8 cellular contexts compared by ENCODE assay signal in genomic region chr2:148874868-148875341, GRCh38. TPM values are rescaled to one million over a fixed set of nuclear protein-coding genes. Genes with fewer than 3 reads are reported as not detected.
A peak's percentile ranks its signal among the peaks of the same experiment; 100 is the strongest.
DNase-seq lines count a peak whose midpoint lies in the region; ATAC-seq, FAIRE-seq and TF ChIP-seq lines count a peak whose summit lies in the region.

KIF5C (plus strand) TSS chr2:148875227; CDS start chr2:148875618, 391 bp downstream.

- ATAC-seq in GM19328 (IDR thresholded peaks at IDR 0.05; ENCODE audit: unreplicated experiment) (peak; percentile 92), HG03457 (IDR thresholded peaks at IDR 0.05; ENCODE audit: unreplicated experiment) (peak; percentile 85)

- no peaks in the 10 kb centered on the region for H3K4me1 ChIP-seq in endothelial cell of umbilical vein (ENCODE audit: control insufficient read depth, extremely low read depth, insufficient read depth, low read length)

- no peaks in the 10 kb centered on the region for H4K20me1 ChIP-seq in endothelial cell of umbilical vein (replicated peaks; ENCODE audit: control insufficient read depth, extremely low read depth, insufficient read depth, low read length)

- no peak within 1 kb of the TSS for H3K4me3 ChIP-seq in endothelial cell of umbilical vein (replicated peaks in 1 of 3; ENCODE audit: insufficient read depth in 1 of 3, low read depth in 1 of 3, low read length in 3 of 3)

- CTCF ChIA-PET in endothelial cell of umbilical vein (lab: Charles Lee), result interaction anchor here (1.0 kb wide), 1 partner anchor 12 kb away, joined by 3 read pairs; no protein-coding TSS in a partner anchor

- H3K36me3 ChIP-seq in endothelial cell of umbilical vein (ENCODE audit: control insufficient read depth in 2 of 2, extremely low read depth in 1 of 2, insufficient read depth in 2 of 2, low read length in 2 of 2), result no peaks in the 10 kb centered on the region

- H3K4me2 ChIP-seq in endothelial cell of umbilical vein (ENCODE audit: insufficient read depth, low read length), result no peak within 1 kb of the TSS

- peaks cover 27 to 39% of the 10 kb centered on the region in 2 experiments for H3K27me3 ChIP-seq in endothelial cell of umbilical vein (ENCODE audit: control insufficient read depth in 2 of 2, insufficient read depth in 2 of 2, low read length in 2 of 2)

- TF ChIP-seq CTCF in endothelial cell of umbilical vein (IDR thresholded peaks at IDR 0.05; ENCODE audit: extremely low read depth in 1 of 2, insufficient read depth in 1 of 2, low read depth in 1 of 2, low read length in 2 of 2), result no peak

- no TSS peak for BruUV-seq in endothelial cell of umbilical vein (replicated peaks; lab: Mats Ljungman, UMichigan)

- no peak within 1 kb of the TSS for H3K9ac ChIP-seq in endothelial cell of umbilical vein (replicated peaks; ENCODE audit: extremely low read depth, insufficient read depth, low read length)

- no peaks in the 10 kb centered on the region for H3K79me2 ChIP-seq in endothelial cell of umbilical vein (ENCODE audit: control insufficient read depth, insufficient read depth, low read length)

- FAIRE-seq in endothelial cell of umbilical vein (lab: Jason Lieb, UNC), result peak; percentile 56

- H3K9me3 ChIP-seq in endothelial cell of umbilical vein (replicated peaks; ENCODE audit: control insufficient read depth, insufficient read depth, low read length), result no peaks in the 10 kb centered on the region

- DNase-seq in Ammon's horn (ENCODE audit: low spot score) (peak; percentile 95), NCI-H748 (lab: John Stamatoyannopoulos, UW; ENCODE audit: unreplicated experiment) (peak; percentile 97), endothelial cell of umbilical vein (ENCODE audit: low read depth, low spot score) (peak; percentile 29), midbrain (lab: John Stamatoyannopoulos, UW) (peak; percentile 91)
- peak; percentile 89 for DNase-seq in activated CD8-positive, alpha-beta memory T cell treated with anti-CD3 and anti-CD28 coated beads, Interleukin-2, amount 50 U/mL, for 4 hours
- DNase-seq in stimulated activated CD8-positive, alpha-beta memory T cell treated with anti-CD3 and anti-CD28 coated beads, Interleukin-2, amount 100 ng/mL, for 48 hours (ENCODE audit: low read depth in 2 of 2), result peak; percentile 87 to 92

- H3K9me1 ChIP-seq in endothelial cell of umbilical vein (replicated peaks; ENCODE audit: control insufficient read depth, extremely low read depth, insufficient read depth, low read length), result no peaks in the 10 kb centered on the region

- H3K27ac ChIP-seq in endothelial cell of umbilical vein (ENCODE audit: insufficient read depth, low read depth, low read length), result no peak within 1 kb of the TSS

- no peak for TF ChIP-seq POLR2A in endothelial cell of umbilical vein (IDR thresholded peaks at IDR 0.05; ENCODE audit: low read depth, low read length)

- intact Hi-C loops in endothelial cell of umbilical vein (cut with micrococcal nuclease), result loop anchor here (2.0 kb wide), 1 partner anchor 230 kb away; the partner anchor contains the start of gene EPC2

- dilution Hi-C loops in endothelial cell of umbilical vein (cut with MboI; ENCODE audit: extremely low pct_ligation_motif_present, low sequenced_read_pairs), result no loop called here

- POLR2A ChIA-PET in endothelial cell of umbilical vein (lab: Charles Lee), result no interaction called here

- no peak within 1 kb of the TSS for H2AFZ ChIP-seq in endothelial cell of umbilical vein (ENCODE audit: low read depth, low read length)

TF ChIP-seq in endothelial cell of umbilical vein, 7 proteins besides CTCF, POLR2A, EP300 and RAD21:
- TF ChIP-seq FOS (IDR thresholded peaks at IDR 0.05; ENCODE audit: borderline replicate concordance, insufficient read depth, low read length) (no peak), JUN (IDR thresholded peaks at IDR 0.05; ENCODE audit: borderline replicate concordance, insufficient read depth, insufficient read length, low read depth) (no peak), GATA2 (IDR thresholded peaks at IDR 0.05; ENCODE audit: insufficient read depth, insufficient read length, low read depth, low read length) (peak; percentile 17), POLR2AphosphoS5 (IDR thresholded peaks at IDR 0.05; ENCODE audit: insufficient read depth, low read depth, low read length) (no peak), MYC (IDR thresholded peaks at IDR 0.05; ENCODE audit: low read depth, low read length) (no peak), MAX (IDR thresholded peaks at IDR 0.05; ENCODE audit: insufficient read depth, insufficient read length) (no peak)
TF ChIP-seq in endothelial cell of umbilical vein: peak in this region for 1.

RNA-seq across cellular contexts. Expression of gene KIF5C, which starts in this region (rescaled TPM):
- total RNA-seq in endothelial cell of umbilical vein, result 0.21 and 0.55 TPM in 2 replicates
- 0.01 TPM in 1 of 2 replicates, not detected in the other for polyA plus RNA-seq in endothelial cell of umbilical vein
- polyA plus RNA-seq in endothelial cell of umbilical vein (2011; cell fraction: cytosol; rRNA removed), result 0.01 and 0.06 TPM in 2 replicates
- polyA plus RNA-seq in endothelial cell of umbilical vein (2011; cell fraction: nucleus; rRNA removed), result 0.04 and 0.09 TPM in 2 replicates
- polyA plus RNA-seq in endothelial cell of umbilical vein (2012), result 0.20 and 0.29 TPM in 2 replicates
- polyA minus RNA-seq in endothelial cell of umbilical vein, result 0.24 TPM in 1 of 2 replicates, not detected in the other
- not detected for polyA minus RNA-seq in endothelial cell of umbilical vein (2011; cell fraction: cytosol; rRNA and poly(A)+ RNA removed)
- not detected in 2 replicates for polyA minus RNA-seq in endothelial cell of umbilical vein (2011; cell fraction: nucleus; rRNA and poly(A)+ RNA removed)

Comparison
In these comparisons a context has a peak if more than half of its experiments do, and no peak if none do; other contexts are left out.
1. Peak in DNase-seq in endothelial cell of umbilical vein; RNA of the gene not detected or under 1 TPM.
2. DNase-seq: peak in every context shown above with its lines; median percentile 97 in NCI-H748; 95 in Ammon's horn; 91 in midbrain; 90 in stimulated activated CD8-positive, alpha-beta memory T cell treated with anti-CD3 and anti-CD28 coated beads, Interleukin-2, amount 100 ng/mL, for 48 hours; 89 in activated CD8-positive, alpha-beta memory T cell treated with anti-CD3 and anti-CD28 coated beads, Interleukin-2, amount 50 U/mL, for 4 hours; 29 in endothelial cell of umbilical vein.